ENCODE assay signal across 22 cellular contexts in genomic region chrY:18909846-18910245, GRCh38.
DNase-seq lines count a peak whose midpoint lies in the region; ATAC-seq, FAIRE-seq and TF ChIP-seq lines count a peak whose summit lies in the region.
"Had no signal": no experiment of that assay in that cellular context is flagged by ENCODE, and none has a peak within 500 bp of the region (broad histone marks: within the 10 kb centered on the region; RNA-seq: fewer than 3 reads in every experiment).

No MANE protein-coding gene starts in this region.

- DNase-seq in EL (peak; percentile 66), M059J (ENCODE audit: low read depth) (peak; percentile 20), fibroblast of gingiva (ENCODE audit: low read depth) (peak; percentile 14), small intestine (no peak), chondrocyte (ENCODE audit: low spot score) (no peak), SW 1271 (lab: John Stamatoyannopoulos, UW) (no peak)
- DNase-seq: C1 segment of cervical spinal cord, COR-L47, DMS153, GOT3, MM.1S, NCI-H1105, NCI-H187, NCI-H446, NCI-H774, SHP77 had no signal

- no peak overlapping the region for H3K4me3 ChIP-seq in small intestine (ENCODE audit: low read depth in 1 of 2, low read length in 2 of 2)

- no peaks in the 10 kb centered on the region for H3K4me1 ChIP-seq in small intestine (ENCODE audit: control insufficient read depth in 2 of 2, insufficient read depth in 1 of 2, low read depth in 1 of 2, low read length in 1 of 2)

- H3K9me3 Mint-ChIP-seq in chondrocyte (ENCODE audit: low read depth): no peaks in the 10 kb centered on the region

- no peaks in the 10 kb centered on the region for H3K36me3 Mint-ChIP-seq in chondrocyte (ENCODE audit: low read depth)

- no peak overlapping the region for H3K27ac ChIP-seq in small intestine (ENCODE audit: low read depth in 1 of 2, low read length in 1 of 2)
- H3K27ac ChIP-seq: KMS-11 had no signal

- no peak for TF ChIP-seq CTCF in chondrocyte (IDR thresholded peaks at IDR 0.05)

- H3K27me3 Mint-ChIP-seq in chondrocyte (ENCODE audit: low read depth): no peaks in the 10 kb centered on the region

- H3K4me3 Mint-ChIP-seq in chondrocyte (ENCODE audit: unreplicated experiment): no peak overlapping the region

- H3K36me3 ChIP-seq in small intestine (ENCODE audit: control insufficient read depth in 2 of 2, insufficient read depth in 2 of 2, low read length in 2 of 2): no peaks in the 10 kb centered on the region

- H3K27me3 ChIP-seq in small intestine (ENCODE audit: control insufficient read depth in 2 of 2, insufficient read depth in 2 of 2, low read length in 2 of 2): no peaks in the 10 kb centered on the region

- peak; percentile 91 for FAIRE-seq in small intestine (lab: Jason Lieb, UNC)
- FAIRE-seq: G401.6, GM12892, HepG2 had no signal

- no peak overlapping the region for H3K27ac Mint-ChIP-seq in chondrocyte (ENCODE audit: unreplicated experiment)

- H3K9me3 ChIP-seq in small intestine (ENCODE audit: control insufficient read depth, low read depth): no peaks in the 10 kb centered on the region

- ATAC-seq in GM18517 (IDR thresholded peaks at IDR 0.05; ENCODE audit: unreplicated experiment): no peak
- ATAC-seq: HepG2, SK-N-SH treated with all-trans-retinoic acid at 6 μM for 48 hours had no signal

- H3K4me1 Mint-ChIP-seq in chondrocyte (ENCODE audit: low read depth): no peaks in the 10 kb centered on the region

- WGBS in small intestine, 3 donors: 93 to 97% methylated on average over 1 of the region's 1 CpG; no CpG with 5 or more reads in 1 of the 3 donors

Comparison
In these comparisons a context has a peak if more than half of its experiments do, and no peak if none do; other contexts are left out.
1. DNase-seq: peak in EL (single experiment), M059J (single experiment) and fibroblast of gingiva (single experiment); none in small intestine (single experiment), chondrocyte (single experiment) and SW 1271 (0 of 2).